ENCODE assay signal across 1 cellular context in the genomic region with DNA sequence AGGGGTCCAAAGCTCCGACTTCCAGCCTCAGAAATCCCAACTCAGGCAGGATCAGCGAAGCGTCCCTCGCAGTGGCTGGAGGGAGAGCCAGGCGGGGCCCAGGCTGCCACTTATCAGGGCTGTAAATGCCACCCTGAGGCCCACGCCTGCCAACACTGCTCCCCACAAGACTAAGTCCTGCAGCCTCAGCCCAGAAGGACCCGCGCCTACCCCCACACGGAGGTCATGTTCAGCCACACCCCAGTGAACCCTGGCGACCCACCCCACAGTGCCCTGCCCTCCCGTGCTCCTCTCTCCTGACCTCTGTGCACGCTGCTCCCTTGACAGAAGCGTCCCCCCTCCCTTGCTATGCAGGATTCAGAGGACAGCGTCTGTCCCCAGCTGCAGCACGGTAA.
TF ChIP-seq lines count a peak whose summit lies in the region.

No MANE protein-coding gene starts in this region.

TF ChIP-seq in HepG2, 621 proteins besides CTCF, POLR2A, EP300 and RAD21:
- TF ChIP-seq, protein P1, sequence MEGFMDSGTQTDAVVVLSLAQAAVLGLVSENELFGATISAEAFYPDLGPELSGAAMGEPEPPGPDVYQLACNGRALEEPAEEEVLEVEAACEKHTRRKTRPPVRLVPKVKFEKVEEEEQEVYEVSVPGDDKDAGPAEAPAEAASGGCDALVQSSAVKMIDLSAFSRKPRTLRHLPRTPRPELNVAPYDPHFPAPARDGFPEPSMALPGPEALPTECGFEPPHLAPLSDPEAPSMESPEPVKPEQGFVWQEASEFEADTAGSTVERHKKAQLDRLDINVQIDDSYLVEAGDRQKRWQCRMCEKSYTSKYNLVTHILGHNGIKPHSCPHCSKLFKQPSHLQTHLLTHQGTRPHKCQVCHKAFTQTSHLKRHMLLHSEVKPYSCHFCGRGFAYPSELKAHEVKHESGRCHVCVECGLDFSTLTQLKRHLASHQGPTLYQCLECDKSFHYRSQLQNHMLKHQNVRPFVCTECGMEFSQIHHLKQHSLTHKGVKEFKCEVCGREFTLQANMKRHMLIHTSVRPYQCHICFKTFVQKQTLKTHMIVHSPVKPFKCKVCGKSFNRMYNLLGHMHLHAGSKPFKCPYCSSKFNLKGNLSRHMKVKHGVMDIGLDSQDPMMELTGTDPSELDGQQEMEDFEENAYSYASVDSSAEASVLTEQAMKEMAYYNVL (CRISPR knock-in tag; IDR thresholded peaks at IDR 0.05; ENCODE audit: borderline replicate concordance), result no peak
- TF ChIP-seq AGO2 (optimal IDR thresholded peaks at IDR 0.05; ENCODE audit: low read depth, low read length), result peak; percentile 79
- TF ChIP-seq RBFOX2 (IDR thresholded peaks at IDR 0.05; ENCODE audit: low read depth, low read length), result peak; percentile 52; the same call in 1 of the 2 replicates
